Comparison of ENCODE assay signal across 8 cellular contexts in genomic region chr6:1396952-1397868, GRCh38. TPM values are rescaled to one million over a fixed set of nuclear protein-coding genes. Genes with fewer than 3 reads are reported as not detected.
A peak's percentile ranks its signal among the peaks of the same experiment; 100 is the strongest.
DNase-seq lines count a peak whose midpoint lies in the region; ATAC-seq, FAIRE-seq and TF ChIP-seq lines count a peak whose summit lies in the region.

No MANE protein-coding gene starts in this region.

- H3K9me1 ChIP-seq in K562 (ENCODE audit: control insufficient read depth, insufficient read depth, low read length) = no peaks in the 10 kb centered on the region

- H3K36me3 ChIP-seq in CD4-positive, CD25-positive, alpha-beta regulatory T cell (ENCODE audit: control insufficient read depth, insufficient read depth, low read length) = no peaks in the 10 kb centered on the region
- no peaks in the 10 kb centered on the region for H3K36me3 ChIP-seq in K562 (ENCODE audit: control insufficient read depth, insufficient read depth, low read length)

- peak; percentile 47 to 58 for ATAC-seq in CD4-positive, CD25-positive, alpha-beta regulatory T cell (ENCODE audit: low read depth in 2 of 2)
- ATAC-seq in GM21423 (IDR thresholded peaks at IDR 0.05; ENCODE audit: unreplicated experiment) (peak; percentile 46), K562 (peak; percentile 95), GM19023 (IDR thresholded peaks at IDR 0.05; ENCODE audit: unreplicated experiment) (no peak)

- in situ Hi-C loops in K562 (cut with MboI) = no loop called here

- H3K27me3 ChIP-seq in CD4-positive, CD25-positive, alpha-beta regulatory T cell (ENCODE audit: control insufficient read depth, insufficient read depth, low read length) = peaks cover 27% of the 10 kb centered on the region
- peaks cover 48 to 65% of the 10 kb centered on the region in 2 experiments for H3K27me3 ChIP-seq in K562 (ENCODE audit: control insufficient read depth in 2 of 2, insufficient read depth in 2 of 2, low read length in 2 of 2)

- TF ChIP-seq EP300 in K562 (IDR thresholded peaks at IDR 0.05; ENCODE audit: low read length) = no peak

- H3K4me1 ChIP-seq in CD4-positive, CD25-positive, alpha-beta regulatory T cell (ENCODE audit: control insufficient read depth, insufficient read depth, low read length, poor library complexity, severe bottlenecking) = peaks cover 13% of the 10 kb centered on the region
- H3K4me1 ChIP-seq in K562 (replicated peaks in 1 of 2; ENCODE audit: control insufficient read depth in 2 of 2, insufficient read depth in 2 of 2, low read length in 2 of 2) = peaks cover 0 to 16% of the 10 kb centered on the region in 2 experiments; a peak in 2 of 5 replicates

- POLR2A ChIA-PET in K562 (lab: Yijun Ruan, JAX) = interaction anchor here (0.6 to 0.8 kb wide), 2 partner anchors 10 to 326 kb away, joined by 3 read pairs; no protein-coding TSS in a partner anchor

- 7% methylated on average over 26 of the region's 28 CpGs for whole genome bisulfite sequencing in K562 (ENCODE audit: insufficient coverage, low coverage, missing lambda C conversion rate)

- no peak overlapping the region for H3K4me3 Mint-ChIP-seq in CD4-positive, CD25-positive, alpha-beta regulatory T cell

- H3K4me1 Mint-ChIP-seq in CD4-positive, CD25-positive, alpha-beta regulatory T cell = peaks cover 2 to 14% (median 7%) of the 10 kb centered on the region in 4 donors

- no peak overlapping the region for H3K4me3 ChIP-seq in CD4-positive, CD25-positive, alpha-beta regulatory T cell (ENCODE audit: low read depth, low read length)
- no peak overlapping the region for H3K4me3 ChIP-seq in K562

- no peaks in the 10 kb centered on the region for H3K36me3 Mint-ChIP-seq in CD4-positive, CD25-positive, alpha-beta regulatory T cell

- no peak overlapping the region for H3K4me2 ChIP-seq in K562 (ENCODE audit: insufficient read depth, low read length)

- H4K20me1 ChIP-seq in K562 (replicated peaks; ENCODE audit: control insufficient read depth, insufficient read depth, low read length) = 0 out of 2 replicates have a peak, but pooled peaks cover 5% of the 10 kb centered on the region

- TF ChIP-seq RAD21 in K562 (CRISPR knock-in tag; conservative IDR thresholded peaks at IDR 0.05 in 1 of 2, IDR thresholded peaks at IDR 0.05 in 1 of 2) = peak; percentile 77 to 88

- no peaks in the 10 kb centered on the region for H3K9me3 ChIP-seq in CD4-positive, CD25-positive, alpha-beta regulatory T cell (ENCODE audit: control insufficient read depth in 2 of 2, low read length in 2 of 2)
- no peaks in the 10 kb centered on the region for H3K9me3 ChIP-seq in K562 (replicated peaks; ENCODE audit: control insufficient read depth, insufficient read depth, low read depth, low read length)

- peak; percentile 89 to 99 (median 93) for TF ChIP-seq CTCF in K562 (IDR thresholded peaks at IDR 0.05 in 2 of 3, conservative IDR thresholded peaks at IDR 0.05 in 1 of 3; ENCODE audit: insufficient read depth in 2 of 3, low read depth in 1 of 3, low read length in 3 of 3)

- peaks cover 0 to 1% (median 0%) of the 10 kb centered on the region in 7 donors for H3K9me3 Mint-ChIP-seq in CD4-positive, CD25-positive, alpha-beta regulatory T cell

- no peak overlapping the region for H2AFZ ChIP-seq in K562 (ENCODE audit: low read depth, low read length)

- CTCF ChIA-PET in K562 (lab: Yijun Ruan, JAX; ENCODE audit: low intra/inter-chr PET ratio) = interaction anchor here (0.5 to 2.1 kb wide), 5 partner anchors 39 to 804 kb away, joined by 3 to 11 read pairs (median 6); no protein-coding TSS in a partner anchor

- H3K79me2 ChIP-seq in K562 (ENCODE audit: control insufficient read depth, insufficient read depth, low read length) = no peaks in the 10 kb centered on the region

- H3K27ac ChIP-seq in CD4-positive, CD25-positive, alpha-beta regulatory T cell (ENCODE audit: insufficient read depth, low read length, poor library complexity, severe bottlenecking) = no peak overlapping the region
- no peak overlapping the region for H3K27ac ChIP-seq in K562 (ENCODE audit: extremely low read depth, low read depth, low read length)

- intact Hi-C loops in K562 (cut with micrococcal nuclease) = loop anchor here (1.0 kb wide), 2 partner anchors 600 to 804 kb away; no protein-coding TSS in a partner anchor

- H3K27me3 Mint-ChIP-seq in CD4-positive, CD25-positive, alpha-beta regulatory T cell = peaks cover 49% of the 10 kb centered on the region

- no peak overlapping the region for H3K9ac ChIP-seq in K562 (ENCODE audit: insufficient read depth in 1 of 2, low read depth in 2 of 2, low read length in 2 of 2)

- FAIRE-seq in K562 (lab: Jason Lieb, UNC) = peak; percentile 98

- BruUV-seq in K562 (replicated peaks; lab: Mats Ljungman, UMichigan) = no TSS peak

- peak; percentile 45 to 76 (median 66) for DNase-seq in CD4-positive, CD25-positive, alpha-beta regulatory T cell
- DNase-seq in NCI-H1105 treated with DMSO at 0.1 percent for 48 hours (lab: John Stamatoyannopoulos, UW) (peak; percentile 88), UCSD-AML1 (lab: John Stamatoyannopoulos, UW; ENCODE audit: unreplicated experiment) (peak; percentile 63), K562 (ENCODE audit: extremely low read depth in 1 of 4, low spot score in 3 of 4) (peak; percentile 82 to 87 (median 85)), inferior parietal cortex (ENCODE audit: extremely low spot score) (peak; percentile 72)
- DNase-seq in stimulated activated CD4-positive, alpha-beta T cell treated with anti-CD3 and anti-CD28 coated beads, Interleukin-15, amount 100 ng/mL, for 48 hours (ENCODE audit: low read depth in 2 of 2) = peak; percentile 29 to 50

- no peak overlapping the region for H3K27ac Mint-ChIP-seq in CD4-positive, CD25-positive, alpha-beta regulatory T cell

- TF ChIP-seq POLR2A in K562 (conservative IDR thresholded peaks at IDR 0.05) = no peak

TF ChIP-seq in K562, 482 proteins besides CTCF, POLR2A, EP300 and RAD21 (continues in another document):
- no peak for TF ChIP-seq RFX1 (IDR thresholded peaks at IDR 0.05)
- peak in 1 of 3 experiments; percentile 29 for TF ChIP-seq YY1 (IDR thresholded peaks at IDR 0.05; ENCODE audit: borderline replicate concordance in 1 of 3, control insufficient read depth in 1 of 3, extremely low read depth in 1 of 3, insufficient read depth in 3 of 3, insufficient read length in 1 of 3, insufficient replicate concordance in 2 of 3, low read depth in 1 of 3, low read length in 2 of 3)
- TF ChIP-seq BMI1 (IDR thresholded peaks at IDR 0.05; ENCODE audit: low read length) = 0 out of 2 replicates have a peak, but pooled peaks have one; percentile 45
- TF ChIP-seq ZNF23 (CRISPR knock-in tag; IDR thresholded peaks at IDR 0.05) = no peak
- peak; percentile 44; the same call in 1 of the 2 replicates for TF ChIP-seq STAG1 (CRISPR knock-in tag; IDR thresholded peaks at IDR 0.05; ENCODE audit: borderline replicate concordance)
- no peak for TF ChIP-seq ARID3B (CRISPR knock-in tag; IDR thresholded peaks at IDR 0.05; ENCODE audit: borderline replicate concordance)
- peak; percentile 82 for TF ChIP-seq MEIS2 (IDR thresholded peaks at IDR 0.05; ENCODE audit: partially characterized antibody)
- peak; percentile 44; the same call in 1 of the 2 replicates for TF ChIP-seq KLF16 (IDR thresholded peaks at IDR 0.05)
- TF ChIP-seq LARP7 (IDR thresholded peaks at IDR 0.05) = no peak
- TF ChIP-seq CBX3 (IDR thresholded peaks at IDR 0.05; ENCODE audit: borderline replicate concordance in 1 of 2, low read length in 2 of 2) = no peak
- TF ChIP-seq MCM7 (IDR thresholded peaks at IDR 0.05) = no peak
- TF ChIP-seq ARID2 (IDR thresholded peaks at IDR 0.05) = 0 out of 2 replicates have a peak, but pooled peaks have one; percentile 23
- no peak for TF ChIP-seq MED1 (CRISPR knock-in tag; IDR thresholded peaks at IDR 0.05; ENCODE audit: borderline replicate concordance)
- no peak for TF ChIP-seq SAP30 (IDR thresholded peaks at IDR 0.05; ENCODE audit: borderline replicate concordance, insufficient read depth, low read depth, low read length, poor library complexity, severe bottlenecking)
- no peak for TF ChIP-seq TAL1 (IDR thresholded peaks at IDR 0.05)
- peak; percentile 93 for TF ChIP-seq SMC3 (conservative IDR thresholded peaks at IDR 0.05; ENCODE audit: insufficient read depth, low read depth, low read length)

RNA-seq across cellular contexts. Expression of gene FOXF2, which starts 7.8 kb away (rescaled TPM):
- total RNA-seq in CD4-positive, CD25-positive, alpha-beta regulatory T cell = not detected
- not detected for polyA plus RNA-seq in CD4-positive, CD25-positive, alpha-beta regulatory T cell
- total RNA-seq in K562 (2011; cell fraction: chromatin; rRNA removed; ENCODE audit: low replicate concordance) = not detected in 2 replicates
- not detected in 2 replicates for total RNA-seq in K562 (2011; cell fraction: nucleolus; rRNA removed)
- not detected in 2 replicates for total RNA-seq in K562 (2011; cell fraction: nucleoplasm; rRNA removed)
- not detected in 2 replicates for total RNA-seq in K562 (2014; rRNA removed)
- not detected in 2 replicates for total RNA-seq in K562 (2014; rRNA removed; fragmentation: Illumina TruSeq; extraction: Trizol)
- total RNA-seq in K562 (2015; rRNA removed; fragmentation: Illumina TruSeq; extraction: Trizol) = not detected in 2 replicates
- total RNA-seq in K562 (2021) = not detected in 2 replicates
- not detected in 2 replicates for polyA plus RNA-seq in K562 (2011; rRNA removed)
- not detected in 2 replicates for polyA plus RNA-seq in K562 (2011; cell fraction: cytosol; rRNA removed)
- not detected in 2 replicates for polyA plus RNA-seq in K562 (2011; cell fraction: nucleus; rRNA removed)
- not detected in 2 replicates for polyA plus RNA-seq in K562 (2012)
- polyA plus RNA-seq in K562 (2014; fragmentation: Illumina TruSeq; extraction: Trizol) = not detected in 2 replicates
- polyA plus RNA-seq in K562 (2014; fragmentation: Nextera tagmentation; extraction: Ambion mirVana) = not detected
- polyA plus RNA-seq in K562 (2014; rRNA removed) = not detected in 2 replicates
- not detected in 2 replicates for polyA minus RNA-seq in K562 (2011; rRNA and poly(A)+ RNA removed)
- not detected in 2 replicates for polyA minus RNA-seq in K562 (2011; cell fraction: cytosol; rRNA and poly(A)+ RNA removed)
- polyA minus RNA-seq in K562 (2011; cell fraction: nucleus; rRNA and poly(A)+ RNA removed) = not detected in 2 replicates
